1 cellular context compared by ENCODE assay signal in the genomic region with DNA sequence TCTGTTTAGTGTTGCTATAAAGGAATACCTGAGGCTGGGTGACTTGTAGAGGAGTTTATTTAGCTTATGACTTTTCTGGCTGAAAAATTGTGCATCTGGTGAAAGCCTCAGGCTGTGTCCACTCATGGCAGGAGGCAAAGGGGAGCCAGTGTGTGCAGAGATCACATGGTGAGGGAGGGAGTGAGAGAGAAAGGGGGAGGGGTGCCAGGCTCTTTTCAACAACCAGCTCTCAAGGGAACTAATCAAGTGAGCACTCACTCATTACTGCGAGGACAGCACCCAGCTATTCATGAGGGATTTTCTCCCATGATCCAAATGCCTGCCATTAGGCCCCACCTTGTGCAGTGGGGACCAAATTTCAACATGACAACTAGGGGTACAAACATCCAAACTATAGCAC.
TF ChIP-seq lines count a peak whose summit lies in the region.

No MANE protein-coding gene starts in this region.

TF ChIP-seq in IMR-90, 13 proteins besides CTCF, POLR2A, EP300 and RAD21:
- TF ChIP-seq RFX5 (IDR thresholded peaks at IDR 0.05; ENCODE audit: low read depth, low read length) (no peak), RCOR1 (IDR thresholded peaks at IDR 0.05; ENCODE audit: insufficient replicate concordance, low read length) (no peak), MAZ (IDR thresholded peaks at IDR 0.05; ENCODE audit: borderline replicate concordance, low read depth, low read length) (no peak), BHLHE40 (IDR thresholded peaks at IDR 0.05; ENCODE audit: low read depth, low read length) (no peak), CHD1 (IDR thresholded peaks at IDR 0.05; ENCODE audit: low read depth, low read length) (no peak), MAFK (IDR thresholded peaks at IDR 0.05; ENCODE audit: low read depth, low read length) (no peak), ELK1 (IDR thresholded peaks at IDR 0.05; ENCODE audit: borderline replicate concordance, low read depth, low read length) (no peak)
